Comparison of ENCODE assay signal across 20 cellular contexts in genomic region chr15:33032053-33032452, GRCh38.
"Had no signal": no experiment of that assay in that cellular context is flagged by ENCODE, and none has a peak within 500 bp of the region (broad histone marks: within the 10 kb centered on the region; RNA-seq: fewer than 3 reads in every experiment).

No MANE protein-coding gene starts in this region.

- H3K4me3 ChIP-seq: adrenal gland, esophagus squamous epithelium, lung, sigmoid colon had no signal

- H3K4me1 ChIP-seq: parathyroid adenoma, sigmoid colon had no signal

- H3K27ac Mint-ChIP-seq: activated CD4-positive, alpha-beta memory T cell treated with anti-CD3 and anti-CD28 coated beads for 36 hours; activated naive CD4-positive, alpha-beta T cell treated with anti-CD3 and anti-CD28 coated beads, Interleukin-2, amount 50 U/mL, for 24 hours; stimulated activated memory B cell treated with anti-CD40 and anti-IgM and Interleukin-4, amounts not matched to agents 10 μg/mL and 1 μg/mL and 100 μg/mL, for 72 hours had no signal

- H3K4me1 Mint-ChIP-seq: activated naive CD4-positive, alpha-beta T cell treated with anti-CD3 and anti-CD28 coated beads, Interleukin-2, amount 50 U/mL, for 24 hours; naive B cell; stimulated activated memory B cell treated with anti-CD40 and anti-IgM and Interleukin-4, amounts not matched to agents 10 μg/mL and 1 μg/mL and 100 μg/mL, for 72 hours had no signal

- ATAC-seq: activated T-cell treated with anti-CD3 and anti-CD28 coated beads, Interleukin-2, amount 50 U/mL, for 4 hours; stimulated activated memory B cell treated with anti-CD40 and anti-IgM and Interleukin-4, amounts not matched to agents 10 μg/mL and 1 μg/mL and 100 μg/mL, for 72 hours had no signal

- H3K36me3 Mint-ChIP-seq: activated CD4-positive, alpha-beta memory T cell treated with anti-CD3 and anti-CD28 coated beads for 36 hours; activated naive CD4-positive, alpha-beta T cell treated with anti-CD3 and anti-CD28 coated beads, Interleukin-2, amount 50 U/mL, for 24 hours; brain; naive B cell; stimulated activated memory B cell treated with anti-CD40 and anti-IgM and Interleukin-4, amounts not matched to agents 10 μg/mL and 1 μg/mL and 100 μg/mL, for 72 hours had no signal

- H3K27me3 Mint-ChIP-seq: activated CD4-positive, alpha-beta memory T cell treated with anti-CD3 and anti-CD28 coated beads for 36 hours; central memory CD8-positive, alpha-beta T cell; stimulated activated memory B cell treated with anti-CD40 and anti-IgM and Interleukin-4, amounts not matched to agents 10 μg/mL and 1 μg/mL and 100 μg/mL, for 72 hours had no signal

- H3K9me3 Mint-ChIP-seq: activated CD4-positive, alpha-beta memory T cell treated with anti-CD3 and anti-CD28 coated beads for 36 hours; activated naive CD4-positive, alpha-beta T cell treated with anti-CD3 and anti-CD28 coated beads, Interleukin-2, amount 50 U/mL, for 24 hours; activated T-cell treated with anti-CD3 and anti-CD28 coated beads, Interleukin-2, amount 50 U/mL, for 4 hours; central memory CD8-positive, alpha-beta T cell; naive B cell; stimulated activated memory B cell treated with anti-CD40 and anti-IgM and Interleukin-4, amounts not matched to agents 10 μg/mL and 1 μg/mL and 100 μg/mL, for 72 hours had no signal

- H3K36me3 ChIP-seq: adrenal gland, esophagus squamous epithelium, sigmoid colon had no signal

- DNase-seq: activated CD4-positive, alpha-beta memory T cell treated with anti-CD3 and anti-CD28 coated beads for 36 hours; activated CD4-positive, alpha-beta T cell treated with anti-CD3 and anti-CD28 coated beads for 1 hour; activated effector memory CD4-positive, alpha-beta T cell treated with Interleukin-2 at 50 U/mL for 16 hours; activated T-cell treated with anti-CD3 and anti-CD28 coated beads, Interleukin-2, amount 50 U/mL, for 4 hours; cortex of kidney; effector CD4-positive, alpha-beta T cell; esophagus squamous epithelium; head of caudate nucleus; midbrain; naive B cell; sigmoid colon; T-helper 1 cell; T1000 had no signal

- H3K4me3 Mint-ChIP-seq: activated CD4-positive, alpha-beta memory T cell treated with anti-CD3 and anti-CD28 coated beads for 36 hours; activated naive CD4-positive, alpha-beta T cell treated with anti-CD3 and anti-CD28 coated beads, Interleukin-2, amount 50 U/mL, for 24 hours; activated T-cell treated with anti-CD3 and anti-CD28 coated beads, Interleukin-2, amount 50 U/mL, for 4 hours; brain; central memory CD8-positive, alpha-beta T cell; naive B cell; stimulated activated memory B cell treated with anti-CD40 and anti-IgM and Interleukin-4, amounts not matched to agents 10 μg/mL and 1 μg/mL and 100 μg/mL, for 72 hours had no signal

- H3K9ac ChIP-seq: parathyroid adenoma had no signal

- H3K27me3 ChIP-seq: esophagus squamous epithelium, sigmoid colon had no signal

- H3K9me3 ChIP-seq: adrenal gland, esophagus squamous epithelium, sigmoid colon had no signal
